Comparison of ENCODE assay signal across 20 cellular contexts in genomic region chr2:96329870-96330269, GRCh38. TPM values are rescaled to one million over a fixed set of nuclear protein-coding genes. Genes with fewer than 3 reads are reported as not detected.
DNase-seq lines count a peak whose midpoint lies in the region; ATAC-seq, FAIRE-seq and TF ChIP-seq lines count a peak whose summit lies in the region.
"Had no signal": no experiment of that assay in that cellular context is flagged by ENCODE, and none has a peak within 500 bp of the region (broad histone marks: within the 10 kb centered on the region; RNA-seq: fewer than 3 reads in every experiment).

No MANE protein-coding gene starts in this region.

- no peaks in the 10 kb centered on the region for H4K20me1 ChIP-seq in keratinocyte (ENCODE audit: control insufficient read depth, extremely low read depth, insufficient read depth, low read length)

- no peaks in the 10 kb centered on the region for H3K9me1 ChIP-seq in keratinocyte (ENCODE audit: control insufficient read depth, extremely low read depth, insufficient read depth, low read length)

- ATAC-seq in RWPE2 (ENCODE audit: low read depth) (no peak; the same call in 2 of the 3 replicates), GM21529 (IDR thresholded peaks at IDR 0.05; ENCODE audit: unreplicated experiment) (no peak)
- no peak for ATAC-seq in stimulated activated naive CD8-positive, alpha-beta T cell treated with anti-CD3 and anti-CD28 coated beads, Interleukin-15, Interleukin-2, amounts not matched to agents 100 U/mL and 50 U/mL, for 24 hours
- ATAC-seq: GM23338, T-cell had no signal

- no peak overlapping the region for H2AFZ ChIP-seq in ACC112 (ENCODE audit: low read length, unreplicated experiment)
- H2AFZ ChIP-seq in keratinocyte (ENCODE audit: control insufficient read depth, low read length) = no peak overlapping the region
- H2AFZ ChIP-seq: GM23338 had no signal

- H3K27me3 ChIP-seq in ACC112 (ENCODE audit: insufficient read depth, low read length) = peaks cover 19% of the 10 kb centered on the region
- H3K27me3 ChIP-seq in RWPE2 (ENCODE audit: insufficient read depth, poor library complexity, severe bottlenecking) = peaks cover 4% of the 10 kb centered on the region
- no peaks in the 10 kb centered on the region for H3K27me3 ChIP-seq in keratinocyte (ENCODE audit: control insufficient read depth, extremely low read depth, insufficient read depth, low read length)
- H3K27me3 ChIP-seq: BE2C had no signal

- H3K27ac ChIP-seq in ACC112 (ENCODE audit: low read depth, low read length) = peak overlapping the region; percentile 66
- no peak overlapping the region for H3K27ac ChIP-seq in HEK293 (ENCODE audit: extremely low read depth, low read depth, low read length)
- peak overlapping the region; percentile 46 for H3K27ac ChIP-seq in RWPE2 (ENCODE audit: poor library complexity, severe bottlenecking)
- no peak overlapping the region for H3K27ac ChIP-seq in keratinocyte (ENCODE audit: control insufficient read depth, insufficient read depth, low read length)

- no peak for DNase-seq in RWPE2 (ENCODE audit: low spot score)
- DNase-seq in keratinocyte (ENCODE audit: low read depth, low spot score) = no peak
- no peak for DNase-seq in stimulated activated naive CD8-positive, alpha-beta T cell treated with anti-CD3 and anti-CD28 coated beads, Interleukin-15, Interleukin-2, amounts not matched to agents 100 U/mL and 50 U/mL, for 24 hours
- DNase-seq in midbrain (lab: John Stamatoyannopoulos, UW) = no peak
- DNase-seq: BE2C, Calu3, DMS153, KG1, MM.1S, NCI-H1694, NCI-H2171 treated with DMSO at 0.1 percent for 48 hours, NCI-H345, SHP77, T-cell had no signal

- H3K9me3 ChIP-seq in HEK293 (ENCODE audit: control insufficient read depth, insufficient read depth, low read depth, low read length) (no peaks in the 10 kb centered on the region), RWPE2 (ENCODE audit: severe bottlenecking) (no peaks in the 10 kb centered on the region), keratinocyte (ENCODE audit: control insufficient read depth, low read depth, low read length) (no peaks in the 10 kb centered on the region)
- H3K9me3 ChIP-seq: BE2C, HAP-1 had no signal

- peaks cover 23% of the 10 kb centered on the region for H3K4me1 ChIP-seq in ACC112 (ENCODE audit: control insufficient read depth, insufficient read depth, low read length, unreplicated experiment)
- H3K4me1 ChIP-seq in HEK293 (ENCODE audit: control insufficient read depth, insufficient read depth, low read length) = 0 out of 2 replicates have a peak, but pooled peaks cover 4% of the 10 kb centered on the region
- peaks cover 16% of the 10 kb centered on the region for H3K4me1 ChIP-seq in RWPE2 (ENCODE audit: insufficient read depth, poor library complexity, severe bottlenecking)
- H3K4me1 ChIP-seq in keratinocyte (ENCODE audit: control insufficient read depth, extremely low read depth, insufficient read depth, low read length) = peaks cover 22% of the 10 kb centered on the region
- H3K4me1 ChIP-seq: BE2C had no signal

- H3K9ac ChIP-seq in keratinocyte (ENCODE audit: control insufficient read depth, extremely low read depth, insufficient read depth, low read length) = no peak overlapping the region

- H3K79me2 ChIP-seq in ACC112 (ENCODE audit: control insufficient read depth, insufficient read depth, low read length, unreplicated experiment) = peaks cover 3% of the 10 kb centered on the region
- no peaks in the 10 kb centered on the region for H3K79me2 ChIP-seq in keratinocyte (ENCODE audit: control insufficient read depth, insufficient read depth, low read length)

- FAIRE-seq in keratinocyte (lab: Jason Lieb, UNC) = no peak
- FAIRE-seq: GM18507 had no signal

- dilution Hi-C loops in keratinocyte (cut with MboI; ENCODE audit: extremely low pct_ligation_motif_present, low sequenced_read_pairs) = no loop called here

- POLR2A ChIA-PET in HEK293 (lab: Yijun Ruan, JAX) = interaction anchor here (0.6 to 0.8 kb wide), 2 partner anchors 9 to 265 kb away, joined by 3 to 8 read pairs; no protein-coding TSS in a partner anchor

- peak overlapping the region; percentile 35 for H3K4me2 ChIP-seq in keratinocyte (ENCODE audit: control insufficient read depth, extremely low read depth, insufficient read depth, low read depth, low read length)
- H3K4me2 ChIP-seq: GM23338 had no signal

- CTCF ChIA-PET in HEK293 (lab: Yijun Ruan, JAX) = no interaction called here

- H3K36me3 ChIP-seq in ACC112 (ENCODE audit: insufficient read depth, low read length) (no peaks in the 10 kb centered on the region), HEK293 (ENCODE audit: control insufficient read depth in 2 of 2, insufficient read depth in 1 of 2, low read length in 2 of 2) (peaks cover 0 to 21% of the 10 kb centered on the region in 2 experiments; a peak in 1 of 3 replicates), RWPE2 (ENCODE audit: low read depth) (no peaks in the 10 kb centered on the region), keratinocyte (ENCODE audit: control insufficient read depth in 2 of 2, extremely low read depth in 1 of 2, insufficient read depth in 2 of 2, low read length in 2 of 2) (peaks cover 0 to 4% of the 10 kb centered on the region in 2 experiments)

- H3K4me3 ChIP-seq in ACC112 (ENCODE audit: low read depth, low read length) = no peak overlapping the region
- no peak overlapping the region for H3K4me3 ChIP-seq in HEK293 (ENCODE audit: low read depth, low read length)
- no peak overlapping the region for H3K4me3 ChIP-seq in RWPE2 (ENCODE audit: severe bottlenecking)
- no peak overlapping the region for H3K4me3 ChIP-seq in keratinocyte (ENCODE audit: control insufficient read depth in 2 of 3, extremely low read depth in 1 of 3, insufficient read depth in 2 of 3, low read depth in 1 of 3, low read length in 3 of 3)
- H3K4me3 ChIP-seq: GM23338, HAP-1 had no signal

- no peak for TF ChIP-seq CTCF in HEK293 (tag by site-specific recombination; IDR thresholded peaks at IDR 0.05)
- TF ChIP-seq CTCF in RWPE2 (IDR thresholded peaks at IDR 0.05; ENCODE audit: poor library complexity, severe bottlenecking) = no peak
- no peak for TF ChIP-seq CTCF in keratinocyte (optimal IDR thresholded peaks at IDR 0.05 in 1 of 3, IDR thresholded peaks at IDR 0.05 in 1 of 3, conservative IDR thresholded peaks at IDR 0.05 in 1 of 3; ENCODE audit: extremely low read depth in 1 of 3, insufficient read depth in 2 of 3, low read length in 3 of 3)

TF ChIP-seq in HEK293, 187 proteins besides CTCF, POLR2A, EP300 and RAD21:
- TF ChIP-seq ZNF121 (tag by site-specific recombination; IDR thresholded peaks at IDR 0.05) = no peak
- TF ChIP-seq ZNF362 (tag by site-specific recombination; IDR thresholded peaks at IDR 0.05) = 0 out of 2 replicates have a peak, but pooled peaks have one; percentile 75

RNA-seq across cellular contexts. Expression of gene ITPRIPL1, which starts 4.8 kb away (rescaled TPM):
- 0.28 to 0.66 TPM (median 0.58 TPM) in 3 replicates for polyA plus RNA-seq in keratinocyte
- polyA plus RNA-seq in keratinocyte (2011; ENCODE audit: low read depth) = not detected
- polyA plus RNA-seq in keratinocyte (2011; cell fraction: cytosol; rRNA removed) = 0.10 and 0.11 TPM in 2 replicates
- 0.39 and 0.49 TPM in 2 replicates for polyA plus RNA-seq in keratinocyte (2011; cell fraction: nucleus; rRNA removed)
- 0.07 and 0.72 TPM in 2 replicates for polyA plus RNA-seq in keratinocyte (2012; ENCODE audit: low replicate concordance)
- polyA minus RNA-seq in keratinocyte = 0.20 to 0.79 TPM (median 0.26 TPM) in 3 replicates
- polyA minus RNA-seq in keratinocyte (2011; cell fraction: cytosol; rRNA and poly(A)+ RNA removed) = not detected
- not detected in 2 replicates for polyA minus RNA-seq in keratinocyte (2011; cell fraction: nucleus; rRNA and poly(A)+ RNA removed)

RNA-seq across cellular contexts. Expression of gene NCAPH, which starts 5.7 kb away (rescaled TPM):
- polyA plus RNA-seq in keratinocyte = 2.1 to 21.1 TPM (median 14.4 TPM) in 3 replicates
- polyA plus RNA-seq in keratinocyte (2011; ENCODE audit: low read depth) = 0.41 TPM
- 3.7 and 3.9 TPM in 2 replicates for polyA plus RNA-seq in keratinocyte (2011; cell fraction: cytosol; rRNA removed)
- polyA plus RNA-seq in keratinocyte (2011; cell fraction: nucleus; rRNA removed) = 3.7 and 4.1 TPM in 2 replicates
- 10.9 TPM in 1 of 2 replicates, not detected in the other for polyA plus RNA-seq in keratinocyte (2012; ENCODE audit: low replicate concordance)
- 2.8 to 22.4 TPM (median 11.7 TPM) in 3 replicates for polyA minus RNA-seq in keratinocyte
- 3.5 TPM for polyA minus RNA-seq in keratinocyte (2011; cell fraction: cytosol; rRNA and poly(A)+ RNA removed)
- polyA minus RNA-seq in keratinocyte (2011; cell fraction: nucleus; rRNA and poly(A)+ RNA removed) = 1.4 and 1.5 TPM in 2 replicates

RNA-seq across cellular contexts. Expression of gene SNRNP200, which starts 24.5 kb away (rescaled TPM):
- 78.4 to 97.5 TPM (median 79.4 TPM) in 3 replicates for polyA plus RNA-seq in keratinocyte
- polyA plus RNA-seq in keratinocyte (2011; ENCODE audit: low read depth) = 95.0 TPM
- polyA plus RNA-seq in keratinocyte (2011; cell fraction: cytosol; rRNA removed) = 57.6 and 67.6 TPM in 2 replicates
- 216 and 245 TPM in 2 replicates for polyA plus RNA-seq in keratinocyte (2011; cell fraction: nucleus; rRNA removed)
- polyA plus RNA-seq in keratinocyte (2012; ENCODE audit: low replicate concordance) = 55.1 and 79.8 TPM in 2 replicates
- polyA minus RNA-seq in keratinocyte = 202 to 276 TPM (median 227 TPM) in 3 replicates
- polyA minus RNA-seq in keratinocyte (2011; cell fraction: cytosol; rRNA and poly(A)+ RNA removed) = 68.7 TPM
- 131 and 182 TPM in 2 replicates for polyA minus RNA-seq in keratinocyte (2011; cell fraction: nucleus; rRNA and poly(A)+ RNA removed)

Comparison
In these comparisons a context has a peak if more than half of its experiments do, and no peak if none do; other contexts are left out.
1. H3K27ac ChIP-seq: peak in ACC112 (single experiment) and RWPE2 (single experiment); none in HEK293 (single experiment) and keratinocyte (single experiment).